8 cellular contexts compared by ENCODE assay signal in the genomic region with DNA sequence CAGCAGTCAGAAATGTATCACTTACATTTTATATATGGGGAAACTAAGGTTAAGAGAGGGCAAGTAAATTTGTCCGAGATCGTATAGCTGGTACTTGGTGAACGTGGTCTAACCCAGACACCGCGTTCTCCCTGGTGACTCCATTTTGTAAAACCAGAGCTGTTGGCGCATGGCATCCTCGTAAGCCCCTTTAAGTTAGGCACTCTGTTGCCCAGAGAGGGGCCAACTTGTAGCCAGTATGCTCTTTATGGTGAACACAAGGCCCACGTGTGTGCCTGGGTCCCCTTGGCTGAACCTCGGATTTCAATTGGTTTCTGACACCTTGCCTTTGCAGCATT. TPM values are rescaled to one million over a fixed set of nuclear protein-coding genes. Genes with fewer than 3 reads are reported as not detected.
DNase-seq lines count a peak whose midpoint lies in the region; TF ChIP-seq lines count a peak whose summit lies in the region.

No MANE protein-coding gene starts in this region.

- H3K9ac ChIP-seq in mucosa of rectum (ENCODE audit: low read depth in 1 of 2, low read length in 2 of 2): peak overlapping the region; percentile 93

- H3K4me1 ChIP-seq in mucosa of rectum (ENCODE audit: control insufficient read depth in 2 of 2, insufficient read depth in 2 of 2, low read length in 2 of 2): peaks cover 0 to 6% of the 10 kb centered on the region in 2 donors

- H3K27me3 ChIP-seq in HL-60 (ENCODE audit: insufficient read depth, poor library complexity, severe bottlenecking) (no peaks in the 10 kb centered on the region), mucosa of rectum (ENCODE audit: control insufficient read depth in 2 of 2, insufficient read depth in 2 of 2, low read length in 2 of 2) (peaks cover 7 to 21% of the 10 kb centered on the region in 2 donors)

- POLR2A ChIA-PET in AG04449 (lab: Yijun Ruan, JAX): interaction anchor here (0.6 to 2.1 kb wide), 2 partner anchors 40 to 196 kb away, joined by 3 to 44 read pairs; partner anchors contain the start of gene ZNF518A

- H3K4me3 ChIP-seq in AG04449 (ENCODE audit: low read depth, low read length) (peak overlapping the region; percentile 81), HL-60 (replicated peaks; ENCODE audit: insufficient read depth, low read length) (peak overlapping the region; percentile 40), astrocyte of the cerebellum (ENCODE audit: low read depth, low read length) (peak overlapping the region; percentile 80), mucosa of rectum (ENCODE audit: low read length in 2 of 2) (peak overlapping the region; percentile 92 to 96)

- DNase-seq in AG04449 (ENCODE audit: low read depth, low spot score) (no peak), HL-60 (ENCODE audit: low read depth in 1 of 2, low spot score in 1 of 2) (no peak), astrocyte of the cerebellum (ENCODE audit: low read depth) (no peak), NCI-H82 (lab: John Stamatoyannopoulos, UW) (no peak), HT-29 (ENCODE audit: low spot score) (no peak), HuH-7 (ENCODE audit: low spot score) (no peak), ecto neural progenitor cell (ENCODE audit: low spot score) (no peak)

- no peaks in the 10 kb centered on the region for H3K36me3 ChIP-seq in mucosa of rectum (ENCODE audit: control insufficient read depth in 2 of 2, insufficient read depth in 2 of 2, low read length in 2 of 2)

- H3K27ac ChIP-seq in HL-60 (replicated peaks) (peak overlapping the region; percentile 95), mucosa of rectum (ENCODE audit: low read depth in 2 of 2, low read length in 2 of 2) (peak overlapping the region; percentile 98 to 99)

- in situ Hi-C loops in astrocyte of the cerebellum (cut with HindIII; ENCODE audit: low sequenced_read_pairs): no loop called here

- peaks cover 5% of the 10 kb centered on the region in 2 donors for H3K9me3 ChIP-seq in mucosa of rectum (ENCODE audit: control insufficient read depth in 2 of 2, low read length in 2 of 2)

- TF ChIP-seq CTCF in AG04449 (IDR thresholded peaks at IDR 0.05; ENCODE audit: insufficient read depth, low read length, missing control alignments): no peak
- no peak for TF ChIP-seq CTCF in HL-60 (IDR thresholded peaks at IDR 0.05; ENCODE audit: insufficient read depth, low read length)
- no peak for TF ChIP-seq CTCF in astrocyte of the cerebellum (IDR thresholded peaks at IDR 0.05; ENCODE audit: low read depth, low read length, missing control alignments)

- CTCF ChIA-PET in AG04449 (lab: Yijun Ruan, JAX): interaction anchor here (1.1 kb wide), 1 partner anchor 39 kb away, joined by 3 read pairs; the partner anchor contains the start of gene ZNF518A

RNA-seq across cellular contexts. Expression of gene ZNF518A, which starts 39.7 kb away (rescaled TPM):
- 18.0 and 20.0 TPM in 2 replicates for total RNA-seq in HT-29 (2014; rRNA removed; shearing (Covaris generic))

RNA-seq across cellular contexts. Expression of gene CCNJ, which starts 47.0 kb away (rescaled TPM):
- 2.6 and 2.9 TPM in 2 replicates for total RNA-seq in HT-29 (2014; rRNA removed; shearing (Covaris generic))

Comparison
In these comparisons a context has a peak if more than half of its experiments do, and no peak if none do; other contexts are left out.
1. H3K4me3 ChIP-seq: peak in every context shown above with its lines; median percentile 94 in mucosa of rectum; 81 in AG04449; 80 in astrocyte of the cerebellum; 40 in HL-60.